In the genomic region with DNA sequence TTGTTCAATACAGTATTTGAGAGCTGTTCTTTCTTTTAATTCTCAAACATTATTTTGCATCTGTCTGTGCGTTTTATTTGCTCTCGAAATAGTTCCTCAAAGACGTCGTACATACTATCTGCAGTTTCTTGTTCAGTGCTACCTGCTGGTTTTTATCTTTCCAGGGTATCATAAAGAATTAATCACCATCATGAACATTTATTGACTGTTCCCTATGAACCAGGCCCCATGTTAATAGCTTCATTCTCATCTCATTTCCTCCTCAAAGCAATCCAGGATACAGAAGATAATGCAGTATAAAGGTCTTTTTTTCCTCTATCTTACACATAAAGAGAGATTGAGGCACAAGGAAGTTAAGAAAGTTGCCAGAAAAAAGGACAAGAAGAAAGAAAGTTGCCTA, we compare ENCODE assay signal across 23 cellular contexts.
"Had no signal": no experiment of that assay in that cellular context is flagged by ENCODE, and none has a peak within 500 bp of the region (broad histone marks: within the 10 kb centered on the region; RNA-seq: fewer than 3 reads in every experiment).

No MANE protein-coding gene starts in this region.

- H3K36me3 ChIP-seq: esophagus muscularis mucosa, gastroesophageal sphincter, heart left ventricle, left lung, lower lobe of right lung had no signal

- H3K4me3 Mint-ChIP-seq: immature natural killer cell, mesothelial cell of epicardium had no signal

- H3K27ac Mint-ChIP-seq: immature natural killer cell, mesothelial cell of epicardium had no signal

- H3K4me3 ChIP-seq: coronary artery, dorsolateral prefrontal cortex, esophagus muscularis mucosa, gastroesophageal sphincter, heart left ventricle, hepatocyte, left lung, lower lobe of right lung had no signal

- H3K27ac ChIP-seq: coronary artery, dorsolateral prefrontal cortex, esophagus muscularis mucosa, foreskin keratinocyte, gastroesophageal sphincter, heart left ventricle, hepatocyte, left lung, lower lobe of right lung had no signal

- H3K4me1 Mint-ChIP-seq: immature natural killer cell had no signal

- FAIRE-seq: colon, endothelial cell of umbilical vein, frontal cortex, kidney had no signal

- H3K4me1 ChIP-seq: esophagus muscularis mucosa, foreskin keratinocyte, gastroesophageal sphincter, heart left ventricle, left lung, lower lobe of right lung had no signal

- ATAC-seq: foreskin keratinocyte, gastroesophageal sphincter, heart left ventricle, left lung, left ventricle myocardium superior, lower lobe of right lung had no signal

- H3K9me3 ChIP-seq: esophagus muscularis mucosa, gastroesophageal sphincter, heart left ventricle, left lung, lower lobe of right lung had no signal

- DNase-seq: dermis blood vessel endothelial cell; dorsolateral prefrontal cortex; effector CD4-positive, alpha-beta T cell; effector memory CD4-positive, alpha-beta T cell; foreskin keratinocyte; heart left ventricle; hypothalamus; immature natural killer cell; islet precursor cell; kidney; kidney glomerular epithelial cell; left lung; left ventricle myocardium superior; lower lobe of right lung; mesenchymal stem cell had no signal

- H3K36me3 Mint-ChIP-seq: immature natural killer cell had no signal

- H3K27me3 ChIP-seq: dorsolateral prefrontal cortex, esophagus muscularis mucosa, gastroesophageal sphincter, heart left ventricle, hepatocyte, left lung had no signal
